ENCODE assay signal across 8 cellular contexts in the genomic region with DNA sequence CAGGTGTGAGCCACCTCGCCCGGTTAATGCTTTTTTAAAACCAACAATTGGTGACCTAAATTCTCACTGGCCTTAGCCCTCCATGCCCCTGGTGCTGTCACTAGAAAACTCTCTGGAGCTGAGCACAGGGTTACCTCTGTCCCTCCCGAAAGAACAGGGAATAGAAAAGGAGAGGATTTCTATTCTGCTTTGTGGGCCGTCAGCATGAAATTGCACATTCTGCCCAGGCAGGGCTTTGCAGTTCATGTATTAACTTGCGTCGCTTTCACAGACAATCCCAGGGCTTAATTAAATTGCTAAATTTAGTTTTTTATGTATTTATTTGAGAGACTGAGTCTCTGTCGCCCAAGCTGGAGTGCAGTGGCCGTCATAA. TPM values are rescaled to one million over a fixed set of nuclear protein-coding genes. Genes with fewer than 3 reads are reported as not detected.
DNase-seq lines count a peak whose midpoint lies in the region; ATAC-seq and TF ChIP-seq lines count a peak whose summit lies in the region.

No MANE protein-coding gene starts in this region.

- ATAC-seq in memory B cell (ENCODE audit: low read depth) (no peak), HG03175 (IDR thresholded peaks at IDR 0.05; ENCODE audit: unreplicated experiment) (no peak), GM21528 (IDR thresholded peaks at IDR 0.05; ENCODE audit: low FRiP score, unreplicated experiment) (no peak)

- TF ChIP-seq POLR2A in vagina (IDR thresholded peaks at IDR 0.05) = no peak

- CTCF ChIA-PET in CD4-positive, alpha-beta memory T cell (lab: Charles Lee; ENCODE audit: partially characterized antibody) = interaction anchor here (0.9 kb wide), 1 partner anchor 303 kb away, joined by 3 read pairs; no protein-coding TSS in a partner anchor

- no peak overlapping the region for H3K9ac ChIP-seq in HUES6 (ENCODE audit: low read length)

- peaks cover 2 to 73% (median 47%) of the 10 kb centered on the region in 8 donors for H3K9me3 Mint-ChIP-seq in CD4-positive, alpha-beta memory T cell
- H3K9me3 Mint-ChIP-seq in brain (peaks cover 0 to 17% (median 7%) of the 10 kb centered on the region in 5 experiments), memory B cell (peaks cover 14% of the 10 kb centered on the region)

- H3K36me3 Mint-ChIP-seq in CD4-positive, alpha-beta memory T cell = peaks cover 52% of the 10 kb centered on the region in 2 donors
- H3K36me3 Mint-ChIP-seq in brain (peaks cover 70% of the 10 kb centered on the region), memory B cell (peaks cover 36% of the 10 kb centered on the region)

- intact Hi-C loops in CD4-positive, alpha-beta memory T cell (cut with micrococcal nuclease) = loop anchor here (2.0 to 10.0 kb wide), 4 partner anchors 40 to 898 kb away; a partner anchor contains a TSS
- intact Hi-C loops in vagina (cut with DNase I) = loop anchor here (5.0 kb wide), 1 partner anchor 629 kb away; no protein-coding TSS in a partner anchor

- H3K27me3 ChIP-seq in CD4-positive, alpha-beta memory T cell (ENCODE audit: insufficient read depth, low read length) = no peaks in the 10 kb centered on the region
- H3K27me3 ChIP-seq in HUES6 (ENCODE audit: control insufficient read depth, insufficient read depth, low read length) = no peaks in the 10 kb centered on the region
- H3K27me3 ChIP-seq in vagina = no peaks in the 10 kb centered on the region

- H3K4me3 ChIP-seq in CD4-positive, alpha-beta memory T cell (ENCODE audit: low read length in 2 of 2) = peak overlapping the region; percentile 89 to 92
- H3K4me3 ChIP-seq in HUES6 (ENCODE audit: low read depth, low read length) (peak overlapping the region; percentile 54), vagina (peak overlapping the region; percentile 64 to 92)

- peaks cover 16% of the 10 kb centered on the region for H3K4me1 ChIP-seq in CD4-positive, alpha-beta memory T cell (ENCODE audit: insufficient read depth, low read length)
- no peaks in the 10 kb centered on the region for H3K4me1 ChIP-seq in HUES6 (ENCODE audit: control insufficient read depth, insufficient read depth, low read length)
- H3K4me1 ChIP-seq in vagina = peaks cover 14% of the 10 kb centered on the region

- peaks cover 0 to 3% of the 10 kb centered on the region in 2 donors for H3K27me3 Mint-ChIP-seq in CD4-positive, alpha-beta memory T cell
- H3K27me3 Mint-ChIP-seq in brain (no peaks in the 10 kb centered on the region), memory B cell (no peaks in the 10 kb centered on the region)

- peaks cover 17 to 24% (median 19%) of the 10 kb centered on the region in 4 donors for H3K4me1 Mint-ChIP-seq in CD4-positive, alpha-beta memory T cell
- peaks cover 34% of the 10 kb centered on the region for H3K4me1 Mint-ChIP-seq in brain
- peaks cover 12% of the 10 kb centered on the region for H3K4me1 Mint-ChIP-seq in memory B cell

- peaks cover 12% of the 10 kb centered on the region for H3K36me3 ChIP-seq in CD4-positive, alpha-beta memory T cell (ENCODE audit: insufficient read depth, low read length)
- H3K36me3 ChIP-seq in HUES6 (ENCODE audit: control insufficient read depth, insufficient read depth, low read length) = peaks cover 39% of the 10 kb centered on the region
- H3K36me3 ChIP-seq in vagina = peaks cover 0 to 33% of the 10 kb centered on the region in 2 donors

- POLR2A ChIA-PET in CD4-positive, alpha-beta memory T cell (lab: Charles Lee; ENCODE audit: partially characterized antibody) = interaction anchor here (0.8 to 2.6 kb wide), 5 partner anchors 10 to 341 kb away, joined by 3 to 6 read pairs (median 3); a partner anchor contains a TSS

- TF ChIP-seq CTCF in brain (conservative IDR thresholded peaks at IDR 0.05) = no peak
- TF ChIP-seq CTCF in vagina (IDR thresholded peaks at IDR 0.05) = no peak

- peak overlapping the region; percentile 85 to 90 (median 88) for H3K4me3 Mint-ChIP-seq in CD4-positive, alpha-beta memory T cell
- H3K4me3 Mint-ChIP-seq in brain (peak overlapping the region; percentile 88 to 95 (median 91)), memory B cell (peak overlapping the region; percentile 80)

- peak overlapping the region; percentile 60 for H3K27ac ChIP-seq in CD4-positive, alpha-beta memory T cell (ENCODE audit: low read depth, low read length)
- H3K27ac ChIP-seq in HUES6 (ENCODE audit: low read depth, low read length) (no peak overlapping the region), vagina (peak overlapping the region; percentile 40)

- peak in 1 of 5 donors; percentile 44 for DNase-seq in CD4-positive, alpha-beta memory T cell
- DNase-seq in memory B cell (ENCODE audit: low spot score in 2 of 2) (no peak), vagina (ENCODE audit: extremely low spot score in 2 of 2) (no peak), NCI-H187 treated with DMSO at 0.1 percent for 48 hours (lab: John Stamatoyannopoulos, UW) (no peak)

- peak overlapping the region; percentile 57 to 100 (median 75) for H3K27ac Mint-ChIP-seq in CD4-positive, alpha-beta memory T cell
- H3K27ac Mint-ChIP-seq in brain = peak overlapping the region in 4 of 5 experiments; percentile 52 to 95 (median 88)
- peak overlapping the region; percentile 94 for H3K27ac Mint-ChIP-seq in memory B cell

- peaks cover 0 to 5% of the 10 kb centered on the region in 2 donors for H3K9me3 ChIP-seq in CD4-positive, alpha-beta memory T cell (ENCODE audit: control insufficient read depth in 1 of 2, low read length in 2 of 2)
- H3K9me3 ChIP-seq in HUES6 (ENCODE audit: control insufficient read depth, insufficient read depth, low read depth, low read length) (peaks cover 25% of the 10 kb centered on the region; the same call in 1 of the 2 replicates), vagina (no peaks in the 10 kb centered on the region)

RNA-seq across cellular contexts. Expression of a gene that starts 0.6 kb away (rescaled TPM):
- 10 to 100 TPM; 26.7 to 26.9 TPM for total RNA-seq in CD4-positive, alpha-beta memory T cell
- 10 to 100 TPM; 12.4 to 29.5 TPM for polyA plus RNA-seq in CD4-positive, alpha-beta memory T cell
- polyA plus RNA-seq in brain (ENCODE audit: insufficient read depth, low read depth, low replicate concordance) = 1.2 TPM
- total RNA-seq in vagina = 9.1 TPM

RNA-seq across cellular contexts. Expression of a gene that starts 27.0 kb away (rescaled TPM):
- total RNA-seq in CD4-positive, alpha-beta memory T cell = 10 to 100 TPM; 53.6 to 54.1 TPM
- polyA plus RNA-seq in CD4-positive, alpha-beta memory T cell = 10 to 100 TPM; 57.7 to 61.7 TPM
- polyA plus RNA-seq in brain (ENCODE audit: insufficient read depth, low read depth, low replicate concordance) = 5.0 TPM
- 5.6 TPM for total RNA-seq in vagina

RNA-seq across cellular contexts. Expression of a gene that starts 39.7 kb away (rescaled TPM):
- 1 to 10 TPM; 4.8 to 6.0 TPM for total RNA-seq in CD4-positive, alpha-beta memory T cell
- polyA plus RNA-seq in CD4-positive, alpha-beta memory T cell = 1 to 10 TPM; 1.1 to 1.2 TPM
- 5.4 TPM for polyA plus RNA-seq in brain (ENCODE audit: insufficient read depth, low read depth, low replicate concordance)
- total RNA-seq in vagina = 0.98 TPM
